8 cellular contexts compared by ENCODE assay signal in genomic region chr15:66293085-66293418, GRCh38. TPM values are rescaled to one million over a fixed set of nuclear protein-coding genes. Genes with fewer than 3 reads are reported as not detected.
DNase-seq lines count a peak whose midpoint lies in the region; ATAC-seq, FAIRE-seq and TF ChIP-seq lines count a peak whose summit lies in the region.

No MANE protein-coding gene starts in this region.

- H3K14ac ChIP-seq in trophoblast cell (ENCODE audit: low read length): peak overlapping the region; percentile 38

- H3K23ac ChIP-seq in trophoblast cell (ENCODE audit: low read length): no peak overlapping the region

- peaks cover 26% of the 10 kb centered on the region for H3K36me3 ChIP-seq in RWPE2 (ENCODE audit: low read depth)
- H3K36me3 ChIP-seq in trophoblast cell (ENCODE audit: control insufficient read depth in 1 of 2, insufficient read depth in 2 of 2, low read length in 2 of 2): no peaks in the 10 kb centered on the region

- peak overlapping the region; percentile 91 for H3K4me2 ChIP-seq in trophoblast cell (ENCODE audit: low read length)

- peaks cover 7% of the 10 kb centered on the region for H3K79me1 ChIP-seq in trophoblast cell (ENCODE audit: low read length)

- H3K9ac ChIP-seq in trophoblast cell (ENCODE audit: low read length): peak overlapping the region; percentile 79

- H4K8ac ChIP-seq in trophoblast cell (ENCODE audit: low read depth, low read length): peak overlapping the region; percentile 64

- H2BK5ac ChIP-seq in trophoblast cell (ENCODE audit: low read depth, low read length, poor library complexity): peak overlapping the region; percentile 74

- peak overlapping the region; percentile 28 for H4K12ac ChIP-seq in trophoblast cell (ENCODE audit: low read depth, low read length)

- no CpG with 5 or more reads among the region's 13 CpGs for WGBS in trophoblast cell (ENCODE audit: extremely low coverage, insufficient coverage, insufficient read length)

- FAIRE-seq in H54 (lab: Jason Lieb, UNC): no peak

- no peaks in the 10 kb centered on the region for H3K79me2 ChIP-seq in trophoblast cell (ENCODE audit: control insufficient read depth, insufficient read depth, low read length, poor library complexity)

- peak overlapping the region; percentile 33 for H3K18ac ChIP-seq in trophoblast cell (ENCODE audit: low read length)

- TF ChIP-seq POLR2A in H54 (IDR thresholded peaks at IDR 0.05; ENCODE audit: low read depth, low read length): no peak

- H3K4me1 ChIP-seq in RWPE2 (ENCODE audit: insufficient read depth, poor library complexity, severe bottlenecking) (peaks cover 25% of the 10 kb centered on the region), trophoblast cell (ENCODE audit: control insufficient read depth in 1 of 2, insufficient read depth in 2 of 2, low read length in 2 of 2) (peaks cover 0 to 6% of the 10 kb centered on the region in 2 experiments)

- H2BK120ac ChIP-seq in trophoblast cell (ENCODE audit: insufficient read depth, low read length, poor library complexity): peak overlapping the region; percentile 9

- H2BK12ac ChIP-seq in trophoblast cell (ENCODE audit: low read length): no peak overlapping the region

- peak overlapping the region; percentile 4 for H3K4ac ChIP-seq in trophoblast cell (ENCODE audit: low read depth, low read length)

- H3K27ac ChIP-seq in RWPE2 (ENCODE audit: poor library complexity, severe bottlenecking) (peak overlapping the region; percentile 95), trophoblast cell (ENCODE audit: low read depth, low read length) (peak overlapping the region; percentile 73)

- H3K27me3 ChIP-seq in RWPE2 (ENCODE audit: insufficient read depth, poor library complexity, severe bottlenecking) (no peaks in the 10 kb centered on the region), trophoblast cell (ENCODE audit: insufficient read depth, low read length) (no peaks in the 10 kb centered on the region)

- ATAC-seq in GM18868 (IDR thresholded peaks at IDR 0.05; ENCODE audit: unreplicated experiment) (peak; percentile 10), RWPE2 (ENCODE audit: low read depth) (no peak), HG03354 (IDR thresholded peaks at IDR 0.05; ENCODE audit: poor library complexity, severe bottlenecking, unreplicated experiment) (no peak)

- H3K4me3 ChIP-seq in RWPE2 (ENCODE audit: severe bottlenecking): peak overlapping the region; percentile 65
- H3K4me3 ChIP-seq in fibroblast of mammary gland (ENCODE audit: control insufficient read depth, low read depth, low read length): peak overlapping the region; percentile 65
- H3K4me3 ChIP-seq in trophoblast cell (ENCODE audit: low read depth, low read length): peak overlapping the region; percentile 95

- TF ChIP-seq CTCF in RWPE2 (IDR thresholded peaks at IDR 0.05; ENCODE audit: poor library complexity, severe bottlenecking) (no peak), fibroblast of mammary gland (conservative IDR thresholded peaks at IDR 0.05; ENCODE audit: control insufficient read depth, insufficient read depth, low read depth, low read length) (no peak)

- H2AFZ ChIP-seq in trophoblast cell (ENCODE audit: insufficient read depth, low read length, poor library complexity): peak overlapping the region; percentile 51

- H3K9me3 ChIP-seq in RWPE2 (ENCODE audit: severe bottlenecking): no peaks in the 10 kb centered on the region
- no peaks in the 10 kb centered on the region for H3K9me3 ChIP-seq in trophoblast cell (ENCODE audit: insufficient read depth, low read depth, low read length)

- peak overlapping the region; percentile 38 for H4K91ac ChIP-seq in trophoblast cell (ENCODE audit: low read depth, low read length)

- DNase-seq in RWPE2 (ENCODE audit: low spot score) (no peak), fibroblast of mammary gland (ENCODE audit: low read depth) (no peak), trophoblast cell (no peak), H54 (ENCODE audit: insufficient read length, low spot score) (no peak), NCI-H82 (lab: John Stamatoyannopoulos, UW) (no peak), OCI-M2 (lab: John Stamatoyannopoulos, UW; ENCODE audit: unreplicated experiment) (no peak)

- no peak overlapping the region for H2AK5ac ChIP-seq in trophoblast cell (ENCODE audit: low read length)

RNA-seq across cellular contexts. Expression of gene DIS3L, which starts 0.3 kb away (rescaled TPM):
- polyA plus RNA-seq in trophoblast cell (2013): 6.3 and 6.5 TPM in 2 replicates

RNA-seq across cellular contexts. Expression of gene MEGF11, which starts 39.5 kb away (rescaled TPM):
- polyA plus RNA-seq in trophoblast cell (2013): 0.01 and 0.10 TPM in 2 replicates
